Comparison of ENCODE assay signal across 8 cellular contexts in the genomic region with DNA sequence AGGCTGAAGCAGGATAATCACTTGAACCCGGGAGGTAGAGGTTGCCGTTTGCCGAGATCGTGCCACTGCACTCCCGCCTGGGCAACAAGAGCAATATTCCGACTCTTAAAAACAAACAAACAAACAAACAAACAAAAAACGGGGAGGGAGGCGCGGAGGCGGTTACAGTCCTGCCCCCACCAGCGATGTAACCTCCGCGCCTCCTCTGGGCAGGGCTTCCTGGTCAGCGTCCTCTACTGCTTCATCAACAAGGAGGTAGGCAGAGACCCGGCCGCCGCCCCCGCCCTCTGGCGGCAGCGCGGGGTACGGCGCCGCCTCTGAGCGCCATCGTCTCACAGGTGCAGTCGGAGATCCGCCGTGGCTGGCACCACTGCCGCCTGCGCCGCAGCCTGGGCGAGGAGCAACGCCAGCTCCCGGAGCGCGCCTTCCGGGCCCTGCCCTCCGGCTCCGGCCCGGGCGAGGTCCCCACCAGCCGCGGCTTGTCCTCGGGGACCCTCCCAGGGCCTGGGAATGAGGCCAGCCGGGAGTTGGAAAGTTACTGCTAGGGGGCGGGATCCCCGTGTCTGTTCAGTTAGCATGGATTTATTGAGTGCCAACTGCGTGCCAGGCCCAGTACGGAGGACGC. TPM values are rescaled to one million over a fixed set of nuclear protein-coding genes. Genes with fewer than 3 reads are reported as not detected.
DNase-seq lines count a peak whose midpoint lies in the region; ATAC-seq and TF ChIP-seq lines count a peak whose summit lies in the region.

No MANE protein-coding gene starts in this region.

- no peak overlapping the region for H4K91ac ChIP-seq in neuronal stem cell (ENCODE audit: low read depth, low read length, poor library complexity)

- DNase-seq in DMS 273 (lab: John Stamatoyannopoulos, UW; ENCODE audit: unreplicated experiment) (peak; percentile 94), MM.1S (peak; percentile 86), SHP77 (lab: John Stamatoyannopoulos, UW) (peak; percentile 57 to 75), foreskin melanocyte (peak; percentile 67), neuronal stem cell (ENCODE audit: low spot score) (peak; percentile 77)
- DNase-seq in activated naive CD4-positive, alpha-beta T cell treated with Interleukin-2 at 50 U/mL for 16 hours: peak; percentile 87

- H3K27ac ChIP-seq in MM.1S (ENCODE audit: low read length) (no peak overlapping the region), neuronal stem cell (replicated peaks; ENCODE audit: low read length) (no peak overlapping the region), subcutaneous abdominal adipose tissue (ENCODE audit: low read depth, low read length) (peak overlapping the region; percentile 10)

- H3K4ac ChIP-seq in neuronal stem cell (ENCODE audit: low read length): no peak overlapping the region

- no peak overlapping the region for H2BK120ac ChIP-seq in neuronal stem cell (ENCODE audit: low read depth, low read length)

- peaks cover 4% of the 10 kb centered on the region for H3K27me3 ChIP-seq in MM.1S (replicated peaks; ENCODE audit: insufficient read depth, low read length)
- H3K27me3 ChIP-seq in neuronal stem cell (ENCODE audit: control insufficient read depth in 3 of 3, insufficient read depth in 3 of 3, low read depth in 1 of 3, low read length in 3 of 3): peaks cover 7 to 30% (median 23%) of the 10 kb centered on the region in 3 experiments
- peaks cover 11 to 20% (median 18%) of the 10 kb centered on the region in 5 donors for H3K27me3 ChIP-seq in subcutaneous abdominal adipose tissue (ENCODE audit: control insufficient read depth in 5 of 5, insufficient read depth in 4 of 5, low read length in 5 of 5)

- H3K9ac ChIP-seq in MM.1S (ENCODE audit: low read length): peak overlapping the region; percentile 43; the same call in 1 of the 2 replicates
- H3K9ac ChIP-seq in neuronal stem cell (ENCODE audit: low read depth, low read length, poor library complexity): no peak overlapping the region
- H3K9ac ChIP-seq in subcutaneous abdominal adipose tissue (ENCODE audit: low read length in 5 of 5): peak overlapping the region in 4 of 5 donors; percentile 7 to 56 (median 42)

- H3K79me1 ChIP-seq in neuronal stem cell (ENCODE audit: low read depth, low read length): no peaks in the 10 kb centered on the region

- no peaks in the 10 kb centered on the region for H3K9me3 ChIP-seq in MM.1S (replicated peaks; ENCODE audit: insufficient read depth, low read length)
- H3K9me3 ChIP-seq in neuronal stem cell (replicated peaks in 1 of 2; ENCODE audit: control insufficient read depth in 2 of 2, insufficient read depth in 1 of 2, low read depth in 1 of 2, low read length in 2 of 2): peaks cover 0 to 3% of the 10 kb centered on the region in 2 donors
- no peaks in the 10 kb centered on the region for H3K9me3 ChIP-seq in subcutaneous abdominal adipose tissue (ENCODE audit: control insufficient read depth in 5 of 5, low read length in 5 of 5)

- H3K23ac ChIP-seq in neuronal stem cell (ENCODE audit: low read depth, low read length, poor library complexity): peak overlapping the region; percentile 65

- H3K79me2 ChIP-seq in MM.1S (ENCODE audit: low read length): no peaks in the 10 kb centered on the region

- H3K36me3 ChIP-seq in MM.1S (replicated peaks; ENCODE audit: insufficient read depth, low read length) (no peaks in the 10 kb centered on the region), neuronal stem cell (replicated peaks in 1 of 2; ENCODE audit: control insufficient read depth in 2 of 2, insufficient read depth in 2 of 2, low read length in 2 of 2) (peaks cover 20 to 31% of the 10 kb centered on the region in 2 donors), subcutaneous abdominal adipose tissue (ENCODE audit: control insufficient read depth in 5 of 5, insufficient read depth in 5 of 5, low read length in 5 of 5) (peaks cover 0 to 24% (median 18%) of the 10 kb centered on the region in 5 donors)

- H2AFZ ChIP-seq in MM.1S (ENCODE audit: low read length) (peak overlapping the region; percentile 88), neuronal stem cell (ENCODE audit: low read length) (peak overlapping the region; percentile 92)

- peak overlapping the region; percentile 61 for H3K4me3 ChIP-seq in MM.1S (ENCODE audit: low read length)
- peak overlapping the region; percentile 21 to 70 for H3K4me3 ChIP-seq in neuronal stem cell (ENCODE audit: low read length in 2 of 2)
- peak overlapping the region in 4 of 5 donors; percentile 50 to 55 (median 51) for H3K4me3 ChIP-seq in subcutaneous abdominal adipose tissue (ENCODE audit: low read depth in 1 of 5, low read length in 5 of 5)

- 0 out of 2 replicates have a peak, but pooled peaks cover 9% of the 10 kb centered on the region for H3F3A ChIP-seq in MM.1S (ENCODE audit: insufficient read depth, low read length)

- no peak overlapping the region for H2BK12ac ChIP-seq in neuronal stem cell (ENCODE audit: low read length)

- peak overlapping the region; percentile 61 for H2AK5ac ChIP-seq in neuronal stem cell (ENCODE audit: low read depth, low read length)

- H3K4me1 ChIP-seq in MM.1S (ENCODE audit: low read length) (peaks cover 11% of the 10 kb centered on the region), neuronal stem cell (ENCODE audit: control insufficient read depth in 2 of 2, insufficient read depth in 1 of 2, low read depth in 1 of 2, low read length in 2 of 2) (peaks cover 3 to 9% of the 10 kb centered on the region in 2 donors), subcutaneous abdominal adipose tissue (ENCODE audit: control insufficient read depth in 5 of 5, insufficient read depth in 5 of 5, low read length in 5 of 5) (peaks cover 0 to 27% (median 21%) of the 10 kb centered on the region in 5 donors)

- no peak overlapping the region for H4K8ac ChIP-seq in neuronal stem cell (ENCODE audit: low read depth, low read length)

- H3K4me2 ChIP-seq in MM.1S (ENCODE audit: low read depth, low read length) (peak overlapping the region; percentile 99), neuronal stem cell (ENCODE audit: insufficient read depth, low read length, poor library complexity, severe bottlenecking) (peak overlapping the region; percentile 75)

- peak overlapping the region; percentile 94 for H3K18ac ChIP-seq in neuronal stem cell (ENCODE audit: low read length)

- H3K14ac ChIP-seq in neuronal stem cell (ENCODE audit: low read length): peak overlapping the region; percentile 89

- H4K20me1 ChIP-seq in MM.1S (ENCODE audit: insufficient read depth, low read length): no peaks in the 10 kb centered on the region

- no CpG with 5 or more reads among the region's 51 CpGs for WGBS in neuronal stem cell (ENCODE audit: extremely low coverage in 2 of 2, insufficient read length in 2 of 2, insufficient replicate concordance in 1 of 2), 2 donors

- H2BK15ac ChIP-seq in neuronal stem cell (ENCODE audit: low read length): peak overlapping the region; percentile 49

- peak; percentile 91 for TF ChIP-seq CTCF in MM.1S (IDR thresholded peaks at IDR 0.05; ENCODE audit: low read length)

- no peaks in the 10 kb centered on the region for H3K9me2 ChIP-seq in MM.1S (replicated peaks; ENCODE audit: insufficient read depth, low read length)

- peak; percentile 58 for ATAC-seq in GM21717 (IDR thresholded peaks at IDR 0.05; ENCODE audit: unreplicated experiment)

- H2BK5ac ChIP-seq in neuronal stem cell (ENCODE audit: low read length): no peak overlapping the region

RNA-seq across cellular contexts. Expression of a gene that starts 10.2 kb away (rescaled TPM):
- polyA plus RNA-seq in neuronal stem cell (2013, experiment 1 of 2): 2,162 TPM
- polyA plus RNA-seq in neuronal stem cell (2013, experiment 2 of 2): 2,125 TPM

RNA-seq across cellular contexts. Expression of a gene that starts 11.0 kb away (rescaled TPM):
- 9.8 TPM for polyA plus RNA-seq in neuronal stem cell (2013, experiment 1 of 2)
- 10.3 TPM for polyA plus RNA-seq in neuronal stem cell (2013, experiment 2 of 2)

RNA-seq across cellular contexts. Expression of a gene that starts 13.5 kb away (rescaled TPM):
- 0.17 TPM for polyA plus RNA-seq in neuronal stem cell (2013, experiment 1 of 2)
- 0.03 TPM for polyA plus RNA-seq in neuronal stem cell (2013, experiment 2 of 2)

RNA-seq across cellular contexts. Expression of a gene that starts 42.3 kb away (rescaled TPM):
- 8.1 TPM for polyA plus RNA-seq in neuronal stem cell (2013, experiment 1 of 2)
- 8.1 TPM for polyA plus RNA-seq in neuronal stem cell (2013, experiment 2 of 2)

RNA-seq across cellular contexts. Expression of a gene that starts 49.2 kb away (rescaled TPM):
- 16.9 TPM for polyA plus RNA-seq in neuronal stem cell (2013, experiment 1 of 2)
- 17.4 TPM for polyA plus RNA-seq in neuronal stem cell (2013, experiment 2 of 2)
